Comparison of ENCODE assay signal across 19 cellular contexts in genomic region chr3:8307545-8308110, GRCh38.
DNase-seq lines count a peak whose midpoint lies in the region; ATAC-seq lines count a peak whose summit lies in the region.
"Had no signal": no experiment of that assay in that cellular context is flagged by ENCODE, and none has a peak within 500 bp of the region (broad histone marks: within the 10 kb centered on the region; RNA-seq: fewer than 3 reads in every experiment).

No MANE protein-coding gene starts in this region.

- H3K9me3 ChIP-seq in naive thymus-derived CD4-positive, alpha-beta T cell (ENCODE audit: control insufficient read depth in 2 of 3, low read length in 3 of 3), result no peaks in the 10 kb centered on the region
- H3K9me3 ChIP-seq: HAP-1 had no signal

- no peaks in the 10 kb centered on the region for H3K27me3 ChIP-seq in naive thymus-derived CD4-positive, alpha-beta T cell (ENCODE audit: control insufficient read depth in 2 of 2, insufficient read depth in 2 of 2, low read length in 2 of 2)

- H3K4me1 Mint-ChIP-seq in naive thymus-derived CD4-positive, alpha-beta T cell, result peaks cover 0 to 11% (median 0%) of the 10 kb centered on the region in 7 donors
- H3K4me1 Mint-ChIP-seq: B cell had no signal

- intact Hi-C loops in naive thymus-derived CD4-positive, alpha-beta T cell (cut with micrococcal nuclease), result no loop called here

- no peak overlapping the region for H3K27ac ChIP-seq in naive thymus-derived CD4-positive, alpha-beta T cell (ENCODE audit: low read depth, low read length)

- H3K27ac Mint-ChIP-seq in naive thymus-derived CD4-positive, alpha-beta T cell, result peak overlapping the region in 2 of 9 donors; percentile 27 to 45
- H3K27ac Mint-ChIP-seq in activated naive CD4-positive, alpha-beta T cell treated with anti-CD3 and anti-CD28 coated beads, Interleukin-2, amount 50 U/mL, for 72 hours, result no peak overlapping the region
- H3K27ac Mint-ChIP-seq: B cell; T-helper 1 cell treated with Interleukin-12 subunit alpha and Interleukin-12 subunit beta and Interleukin-4 antibody, amounts not matched to agents 30 μg/mL and 1 μg/mL, for 36 hours had no signal

- no peaks in the 10 kb centered on the region for H3K4me1 ChIP-seq in naive thymus-derived CD4-positive, alpha-beta T cell (ENCODE audit: control insufficient read depth in 2 of 2, insufficient read depth in 2 of 2, low read length in 2 of 2)
- H3K4me1 ChIP-seq: HAP-1 had no signal

- H3K9me3 Mint-ChIP-seq in naive thymus-derived CD4-positive, alpha-beta T cell, result peaks cover 0 to 14% (median 3%) of the 10 kb centered on the region in 11 donors
- peaks cover 0 to 13% of the 10 kb centered on the region in 2 donors for H3K9me3 Mint-ChIP-seq in activated naive CD4-positive, alpha-beta T cell treated with anti-CD3 and anti-CD28 coated beads, Interleukin-2, amount 50 U/mL, for 72 hours
- H3K9me3 Mint-ChIP-seq: T-helper 1 cell treated with Interleukin-12 subunit alpha and Interleukin-12 subunit beta and Interleukin-4 antibody, amounts not matched to agents 30 μg/mL and 1 μg/mL, for 36 hours had no signal

- peak; percentile 41 for ATAC-seq in naive thymus-derived CD4-positive, alpha-beta T cell
- no peak for ATAC-seq in activated naive CD4-positive, alpha-beta T cell treated with anti-CD3 and anti-CD28 coated beads, Interleukin-2, amount 50 U/mL, for 72 hours
- ATAC-seq: GM12878, Panc1 had no signal

- no peaks in the 10 kb centered on the region for H3K27me3 Mint-ChIP-seq in naive thymus-derived CD4-positive, alpha-beta T cell

- POLR2A ChIA-PET in naive thymus-derived CD4-positive, alpha-beta T cell (lab: Charles Lee), result no interaction called here

- H3K4me3 ChIP-seq in naive thymus-derived CD4-positive, alpha-beta T cell (ENCODE audit: low read length), result no peak overlapping the region
- H3K4me3 ChIP-seq: GM12878, HAP-1 had no signal

- H3K36me3 ChIP-seq in naive thymus-derived CD4-positive, alpha-beta T cell (ENCODE audit: control insufficient read depth in 2 of 3, insufficient read depth in 3 of 3, low read length in 3 of 3), result no peaks in the 10 kb centered on the region
- H3K36me3 ChIP-seq: HAP-1 had no signal

- CTCF ChIA-PET in naive thymus-derived CD4-positive, alpha-beta T cell (lab: Charles Lee), result no interaction called here

- H3K36me3 Mint-ChIP-seq in naive thymus-derived CD4-positive, alpha-beta T cell, result peaks cover 0 to 3% (median 0%) of the 10 kb centered on the region in 5 donors
- H3K36me3 Mint-ChIP-seq in activated naive CD4-positive, alpha-beta T cell treated with anti-CD3 and anti-CD28 coated beads, Interleukin-2, amount 50 U/mL, for 72 hours, result no peaks in the 10 kb centered on the region
- H3K36me3 Mint-ChIP-seq: CD4-positive, alpha-beta memory T cell had no signal

- no peak overlapping the region for H3K4me3 Mint-ChIP-seq in naive thymus-derived CD4-positive, alpha-beta T cell
- H3K4me3 Mint-ChIP-seq: B cell; CD4-positive, alpha-beta memory T cell; T-helper 1 cell treated with Interleukin-12 subunit alpha and Interleukin-12 subunit beta and Interleukin-4 antibody, amounts not matched to agents 30 μg/mL and 1 μg/mL, for 36 hours had no signal

- DNase-seq in NCI-H748 (lab: John Stamatoyannopoulos, UW; ENCODE audit: unreplicated experiment) (peak; percentile 36), NCI-H748 treated with DMSO at 0.1 percent for 48 hours (lab: John Stamatoyannopoulos, UW) (no peak), COR-L47 (lab: John Stamatoyannopoulos, UW) (peak; percentile 10), NCI-H69 (lab: John Stamatoyannopoulos, UW) (peak; percentile 26), NCI-H2227 treated with DMSO at 0.1 percent for 48 hours (lab: John Stamatoyannopoulos, UW) (no peak)
- DNase-seq in naive thymus-derived CD4-positive, alpha-beta T cell, result peak in 5 of 9 donors; percentile 2 to 19 (median 16)
- no peak for DNase-seq in stimulated activated CD4-positive, alpha-beta T cell treated with anti-CD3 and anti-CD28 coated beads, Interleukin-2, amount 100 ng/mL, for 48 hours
- DNase-seq in activated naive CD4-positive, alpha-beta T cell treated with anti-CD3 and anti-CD28 coated beads, Interleukin-2, amount 50 U/mL, for 72 hours (ENCODE audit: low spot score in 2 of 2), result no peak
- DNase-seq: ACHN, Karpas-422, NCI-H1436, NCI-H524, Right ventricle myocardium superior had no signal

Comparison
In these comparisons a context has a peak if more than half of its experiments do, and no peak if none do; other contexts are left out.
1. DNase-seq: peak in NCI-H748 (single experiment), COR-L47 (single experiment), NCI-H69 (single experiment) and naive thymus-derived CD4-positive, alpha-beta T cell (5 of 9); none in NCI-H748 treated with DMSO at 0.1 percent for 48 hours (single experiment), stimulated activated CD4-positive, alpha-beta T cell treated with anti-CD3 and anti-CD28 coated beads, Interleukin-2, amount 100 ng/mL, for 48 hours (0 of 2), NCI-H2227 treated with DMSO at 0.1 percent for 48 hours (single experiment) and activated naive CD4-positive, alpha-beta T cell treated with anti-CD3 and anti-CD28 coated beads, Interleukin-2, amount 50 U/mL, for 72 hours (0 of 2).